In genomic region chr11:44763111-44763820, GRCh38 we compare ENCODE assay signal across 18 cellular contexts. TPM values are rescaled to one million over a fixed set of nuclear protein-coding genes. Genes with fewer than 3 reads are reported as not detected.
DNase-seq lines count a peak whose midpoint lies in the region; TF ChIP-seq lines count a peak whose summit lies in the region.
"Had no signal": no experiment of that assay in that cellular context is flagged by ENCODE, and none has a peak within 500 bp of the region (broad histone marks: within the 10 kb centered on the region; RNA-seq: fewer than 3 reads in every experiment).

No MANE protein-coding gene starts in this region.

- H3K9me2 ChIP-seq in SK-N-SH, result no peaks in the 10 kb centered on the region

- in situ Hi-C loops in Caki2 (cut with HindIII; ENCODE audit: low pct_unique_long_range_greater_than_20kb, low sequenced_read_pairs), result no loop called here
- in situ Hi-C loops in GM13976 (cut with MboI; ENCODE audit: low sequenced_read_pairs, unreplicated experiment), result no loop called here

- H3K27ac ChIP-seq in SK-N-SH (ENCODE audit: low read depth in 2 of 2, low read length in 1 of 2) (peak overlapping the region; percentile 5 to 75; a peak in 2 of 4 replicates), esophagus muscularis mucosa (replicated peaks in 1 of 4) (peak overlapping the region; percentile 84 to 86 (median 86))
- H3K27ac ChIP-seq: prostate gland, SK-N-MC had no signal

- peaks cover 76% of the 10 kb centered on the region for H3K4me1 Mint-ChIP-seq in nephron

- TF ChIP-seq CTCF in SK-N-SH (IDR thresholded peaks at IDR 0.05) (no peak), esophagus muscularis mucosa (IDR thresholded peaks at IDR 0.05) (no peak), nephron (IDR thresholded peaks at IDR 0.05; ENCODE audit: unreplicated experiment in 3 of 3) (no peak), GM10266 (IDR thresholded peaks at IDR 0.05; ENCODE audit: control insufficient read depth, insufficient read depth, low read depth, missing control alignments) (no peak), GM13976 (IDR thresholded peaks at IDR 0.05; ENCODE audit: borderline replicate concordance, control extremely low read depth, extremely low read depth, insufficient read depth, missing control alignments) (no peak)

- H3K4me3 Mint-ChIP-seq in nephron, result peak overlapping the region in 1 of 3 experiments; percentile 24

- H3K9ac ChIP-seq in SK-N-SH, result no peak overlapping the region

- H2AFZ ChIP-seq in SK-N-SH (ENCODE audit: low read depth), result no peak overlapping the region

- H3K4me3 ChIP-seq in SK-N-SH (ENCODE audit: low read depth in 2 of 2, low read length in 1 of 2), result no peak overlapping the region
- no peak overlapping the region for H3K4me3 ChIP-seq in esophagus muscularis mucosa
- H3K4me3 ChIP-seq: esophagus squamous epithelium, prostate gland, SK-N-MC had no signal

- peak overlapping the region; percentile 57 to 89 (median 85) for H3K27ac Mint-ChIP-seq in nephron

- intact Hi-C loops in esophagus muscularis mucosa (cut with DNase I), result no loop called here

- no peaks in the 10 kb centered on the region for H3K27me3 Mint-ChIP-seq in nephron (ENCODE audit: low read depth)

- WGBS in SK-N-SH (ENCODE audit: low lambda C conversion rate), result 62% methylated on average over 5 of the region's 5 CpGs
- 61% methylated on average over 5 of the region's 5 CpGs for WGBS in esophagus muscularis mucosa

- H3F3A ChIP-seq in SK-N-SH (replicated peaks; ENCODE audit: insufficient read depth), result peaks cover 16% of the 10 kb centered on the region

- peaks cover 4% of the 10 kb centered on the region; the same call in 1 of the 2 replicates for H3K9me3 ChIP-seq in SK-N-SH
- H3K9me3 ChIP-seq in esophagus muscularis mucosa, result peaks cover 0 to 2% (median under 1%) of the 10 kb centered on the region in 4 donors
- H3K9me3 ChIP-seq: prostate gland had no signal

- no peaks in the 10 kb centered on the region for H3K79me2 ChIP-seq in SK-N-SH (ENCODE audit: insufficient read depth)

- H3K4me1 ChIP-seq in SK-N-SH (ENCODE audit: control insufficient read depth in 1 of 2, insufficient read depth in 2 of 2, low read depth in 1 of 2, low read length in 1 of 2), result peaks cover 56 to 80% of the 10 kb centered on the region in 2 experiments
- peaks cover 71 to 86% (median 80%) of the 10 kb centered on the region in 4 donors for H3K4me1 ChIP-seq in esophagus muscularis mucosa
- H3K4me1 ChIP-seq: prostate gland had no signal

- peaks cover 16% of the 10 kb centered on the region for H3K9me3 Mint-ChIP-seq in nephron

- TF ChIP-seq EP300 in SK-N-SH (IDR thresholded peaks at IDR 0.05; ENCODE audit: borderline replicate concordance in 1 of 2, low read depth in 1 of 2, low read length in 1 of 2) (no peak), esophagus muscularis mucosa (IDR thresholded peaks at IDR 0.05) (no peak)

- H3K27me3 ChIP-seq in SK-N-SH (ENCODE audit: insufficient read depth) (no peaks in the 10 kb centered on the region), esophagus muscularis mucosa (no peaks in the 10 kb centered on the region)
- H3K27me3 ChIP-seq: esophagus squamous epithelium had no signal

- no peak for TF ChIP-seq POLR2A in esophagus muscularis mucosa (IDR thresholded peaks at IDR 0.05; ENCODE audit: low read depth)

- no peak overlapping the region for H3K4me2 ChIP-seq in SK-N-SH

- H3K36me3 Mint-ChIP-seq in nephron (ENCODE audit: low read depth), result peaks cover 30% of the 10 kb centered on the region

- no peaks in the 10 kb centered on the region for H4K20me1 ChIP-seq in SK-N-SH (ENCODE audit: insufficient read depth)

- H3K36me3 ChIP-seq in SK-N-SH (replicated peaks in 1 of 2; ENCODE audit: control insufficient read depth in 1 of 2, insufficient read depth in 2 of 2, low read length in 1 of 2) (no peaks in the 10 kb centered on the region), esophagus muscularis mucosa (peaks cover 0 to 9% (median 4%) of the 10 kb centered on the region in 4 donors)
- H3K36me3 ChIP-seq: esophagus squamous epithelium, prostate gland had no signal

- TF ChIP-seq RAD21 in SK-N-SH (IDR thresholded peaks at IDR 0.05; ENCODE audit: low read length), result no peak

- DNase-seq in Caki2 (ENCODE audit: low read depth), result peak; percentile 44
- no peak for DNase-seq in SK-N-SH
- no peak for DNase-seq in esophagus muscularis mucosa (ENCODE audit: extremely low spot score)
- DNase-seq in GM10266 (ENCODE audit: extremely low spot score), result no peak
- DNase-seq in dedifferentiated amniotic fluid mesenchymal stem cell (ENCODE audit: extremely low spot score), result no peak
- DNase-seq in GM13976 (ENCODE audit: low spot score), result no peak
- no peak for DNase-seq in NK-92 treated with Interleukin-12 subunit alpha and Interleukin-12 subunit beta, amount 100 ng/mL, for 24 hours (lab: John Stamatoyannopoulos, UW)
- DNase-seq: activated naive CD4-positive, alpha-beta T cell; C1 segment of cervical spinal cord; cerebellar nuclear complex; esophagus squamous epithelium; NCI-H1092; NCI-H345; stimulated activated CD4-positive, alpha-beta T cell treated with anti-CD3 and anti-CD28 coated beads, Interleukin-1b, Interleukin-23, amount 100 ng/mL, for 48 hours; trophoblast cell had no signal

- POLR2A ChIA-PET in SK-N-SH (lab: Yijun Ruan, JAX), result interaction anchor here (1.2 kb wide), 1 partner anchor 9 kb away, joined by 4 read pairs; no protein-coding TSS in a partner anchor

- CTCF ChIA-PET in SK-N-SH (lab: Yijun Ruan, JAX), result interaction anchor here (1.0 to 7.9 kb wide), 6 partner anchors 12 to 146 kb away, joined by 3 to 101 read pairs (median 6); no protein-coding TSS in a partner anchor

TF ChIP-seq in SK-N-SH, 30 proteins besides CTCF, POLR2A, EP300 and RAD21:
- TF ChIP-seq RFX5 (IDR thresholded peaks at IDR 0.05; ENCODE audit: low read length), result no peak
- no peak for TF ChIP-seq TCF12 (IDR thresholded peaks at IDR 0.05)
- peak; percentile 24; the same call in 1 of the 2 replicates for TF ChIP-seq PBX3 (IDR thresholded peaks at IDR 0.05)
TF ChIP-seq in SK-N-SH: peak in this region for 1.

RNA-seq across cellular contexts. Expression of gene TSPAN18, which starts 36.5 kb away (rescaled TPM):
- total RNA-seq in Caki2 (2014; rRNA removed; shearing (Covaris generic); ENCODE audit: low replicate concordance), result not detected in 2 replicates
- polyA plus RNA-seq in SK-N-SH (2012; rRNA removed), result 0.72 and 1.3 TPM in 2 replicates
- polyA plus RNA-seq in SK-N-SH (2012; cell fraction: cytosol; rRNA removed), result 0.91 and 1.8 TPM in 2 replicates
- polyA plus RNA-seq in SK-N-SH (2012; cell fraction: nucleus; rRNA removed), result 0.81 and 1.2 TPM in 2 replicates
- 10 to 100 TPM; 27.7 to 70.1 (median 50.2) TPM for total RNA-seq in esophagus muscularis mucosa

Comparison
In these comparisons a context has a peak if more than half of its experiments do, and no peak if none do; other contexts are left out.
1. RNA of gene TSPAN18, which starts 36.5 kb away (total RNA-seq): 27.7 to 70.1 TPM in esophagus muscularis mucosa; not detected in Caki2; every median in the first group is over 10 times any median in the second.